In the genomic region with DNA sequence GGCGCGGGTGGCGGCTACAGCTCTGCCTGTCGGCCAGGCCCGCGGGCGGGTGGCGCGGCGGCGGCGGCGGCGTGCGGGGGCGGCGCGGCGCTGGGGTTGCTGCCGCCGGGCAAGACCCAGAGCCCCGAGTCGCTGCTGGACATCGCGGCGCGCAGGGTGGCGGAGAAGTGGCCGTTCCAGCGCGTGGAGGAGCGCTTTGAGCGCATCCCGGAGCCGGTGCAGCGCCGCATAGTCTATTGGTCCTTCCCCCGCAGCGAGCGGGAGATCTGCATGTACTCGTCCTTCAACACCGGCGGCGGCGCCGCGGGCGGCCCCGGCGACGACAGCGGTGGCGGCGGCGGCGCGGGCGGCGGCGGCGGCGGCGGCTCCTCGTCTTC, we compare ENCODE assay signal across 8 cellular contexts. TPM values are rescaled to one million over a fixed set of nuclear protein-coding genes. Genes with fewer than 3 reads are reported as not detected.
DNase-seq lines count a peak whose midpoint lies in the region; ATAC-seq lines count a peak whose summit lies in the region.

No MANE protein-coding gene starts in this region.

- DNase-seq in stimulated activated CD4-positive, alpha-beta T cell treated with anti-CD3 and anti-CD28 coated beads, Interleukin-12 subunit alpha, Interleukin-12 subunit beta, amount 100 ng/mL, for 4 hours = peak; percentile 40
- no peak for DNase-seq in stimulated activated CD4-positive, alpha-beta T cell treated with anti-CD3 and anti-CD28 coated beads, Interleukin-4, amount 100 ng/mL, for 4 hours
- DNase-seq in M059J (ENCODE audit: low read depth) (peak; percentile 28), left ventricle myocardium superior (peak; percentile 70), ecto neural progenitor cell (ENCODE audit: low spot score) (no peak), NCI-H187 (lab: John Stamatoyannopoulos, UW) (no peak)

- no peak overlapping the region for H3K27ac Mint-ChIP-seq in activated naive CD4-positive, alpha-beta T cell treated with anti-CD3 and anti-CD28 coated beads, Interleukin-2, amount 50 U/mL, for 24 hours

- H3K9ac ChIP-seq in skeletal muscle satellite cell (ENCODE audit: low read depth, low read length) = peak overlapping the region; percentile 79

- H3K4me2 ChIP-seq in skeletal muscle satellite cell (ENCODE audit: low read length) = peak overlapping the region; percentile 59

- no peak for ATAC-seq in left ventricle myocardium superior

- intact Hi-C loops in left ventricle myocardium superior (cut with micrococcal nuclease) = loop anchor here (10.0 kb wide), 1 partner anchor 168 kb away; the partner anchor contains the start of gene SMIM15

- H3K9me3 Mint-ChIP-seq in activated naive CD4-positive, alpha-beta T cell treated with anti-CD3 and anti-CD28 coated beads, Interleukin-2, amount 50 U/mL, for 24 hours = no peaks in the 10 kb centered on the region

- H3K36me3 ChIP-seq in skeletal muscle satellite cell (ENCODE audit: insufficient read depth, low read length) = peaks cover 4% of the 10 kb centered on the region

- H3K9me3 ChIP-seq in skeletal muscle satellite cell (replicated peaks; ENCODE audit: low read length) = no peaks in the 10 kb centered on the region

- H3K27me3 ChIP-seq in skeletal muscle satellite cell (ENCODE audit: control insufficient read depth, insufficient read depth, low read length) = no peaks in the 10 kb centered on the region

- peaks cover 4% of the 10 kb centered on the region for H3K27me3 Mint-ChIP-seq in activated naive CD4-positive, alpha-beta T cell treated with anti-CD3 and anti-CD28 coated beads, Interleukin-2, amount 50 U/mL, for 24 hours

- H3K4me3 ChIP-seq in skeletal muscle satellite cell (ENCODE audit: low read length) = peak overlapping the region; percentile 81

- peak overlapping the region; percentile 94 for H3K4me3 Mint-ChIP-seq in activated naive CD4-positive, alpha-beta T cell treated with anti-CD3 and anti-CD28 coated beads, Interleukin-2, amount 50 U/mL, for 24 hours

- peaks cover 5% of the 10 kb centered on the region for H3K36me3 Mint-ChIP-seq in activated naive CD4-positive, alpha-beta T cell treated with anti-CD3 and anti-CD28 coated beads, Interleukin-2, amount 50 U/mL, for 24 hours

- peaks cover 49% of the 10 kb centered on the region for H3K4me1 Mint-ChIP-seq in activated naive CD4-positive, alpha-beta T cell treated with anti-CD3 and anti-CD28 coated beads, Interleukin-2, amount 50 U/mL, for 24 hours

- peaks cover 31% of the 10 kb centered on the region for H3K4me1 ChIP-seq in skeletal muscle satellite cell (ENCODE audit: control insufficient read depth, insufficient read depth, low read length)

RNA-seq across cellular contexts. Expression of gene ZSWIM6, which starts 0.3 kb away (rescaled TPM):
- 5.3 and 10.9 TPM in 2 replicates for total RNA-seq in M059J (2014; rRNA removed; shearing (Covaris generic))
- total RNA-seq in left ventricle myocardium superior = 8.0 TPM
- 7.9 and 10.0 TPM in 2 replicates for total RNA-seq in skeletal muscle satellite cell (2012; rRNA removed)

Comparison
In these comparisons a context has a peak if more than half of its experiments do, and no peak if none do; other contexts are left out.
1. DNase-seq: peak in stimulated activated CD4-positive, alpha-beta T cell treated with anti-CD3 and anti-CD28 coated beads, Interleukin-12 subunit alpha, Interleukin-12 subunit beta, amount 100 ng/mL, for 4 hours (single experiment), M059J (single experiment) and left ventricle myocardium superior (single experiment); none in stimulated activated CD4-positive, alpha-beta T cell treated with anti-CD3 and anti-CD28 coated beads, Interleukin-4, amount 100 ng/mL, for 4 hours (0 of 2), ecto neural progenitor cell (single experiment) and NCI-H187 (0 of 2).